Comparison of ENCODE assay signal across 15 cellular contexts in genomic region chr14:72965249-72965648, GRCh38. TPM values are rescaled to one million over a fixed set of nuclear protein-coding genes. Genes with fewer than 3 reads are reported as not detected.
A peak's percentile ranks its signal among the peaks of the same experiment; 100 is the strongest.
DNase-seq lines count a peak whose midpoint lies in the region; ATAC-seq, FAIRE-seq and TF ChIP-seq lines count a peak whose summit lies in the region.
"Had no signal": no experiment of that assay in that cellular context is flagged by ENCODE, and none has a peak within 500 bp of the region (broad histone marks: within the 10 kb centered on the region; RNA-seq: fewer than 3 reads in every experiment).

No MANE protein-coding gene starts in this region.

- H3K9me3 Mint-ChIP-seq in activated T-helper 1 cell treated with anti-CD3 and anti-CD28 coated beads, Interleukin-12 subunit alpha, Interleukin-12 subunit beta, Interleukin-2, Interleukin-4 antibody, amounts not matched to agents 30 ng/mL and 10 ng/mL and 1 ng/mL, durations not matched to agents 14 hours and 24 hours and 36 hours = no peaks in the 10 kb centered on the region

- ATAC-seq in HCT116 = no peak

- POLR2A ChIA-PET in AG04450 (lab: Yijun Ruan, JAX) = no interaction called here
- POLR2A ChIA-PET in HCT116 (lab: Charles Lee) = no interaction called here

- H3K4me2 ChIP-seq in HCT116 (ENCODE audit: low read length) = no peak overlapping the region
- H3K4me2 ChIP-seq: BLaER1 had no signal

- no peak overlapping the region for H3K4me3 Mint-ChIP-seq in activated T-helper 1 cell treated with anti-CD3 and anti-CD28 coated beads, Interleukin-12 subunit alpha, Interleukin-12 subunit beta, Interleukin-2, Interleukin-4 antibody, amounts not matched to agents 30 ng/mL and 10 ng/mL and 1 ng/mL, durations not matched to agents 14 hours and 24 hours and 36 hours

- H3K9ac ChIP-seq in HCT116 (ENCODE audit: low read length) = no peak overlapping the region
- H3K9ac ChIP-seq: BLaER1 had no signal

- H3K4me3 ChIP-seq in AG04450 (ENCODE audit: low read depth, low read length) = no peak overlapping the region
- no peak overlapping the region for H3K4me3 ChIP-seq in HCT116 (replicated peaks in 1 of 2; ENCODE audit: low read depth in 1 of 2, low read length in 2 of 2)
- H3K4me3 ChIP-seq: BLaER1, ovary had no signal

- no peaks in the 10 kb centered on the region for H3K79me2 ChIP-seq in HCT116 (ENCODE audit: insufficient read depth, low read length)

- no peaks in the 10 kb centered on the region for H3K36me3 ChIP-seq in HCT116 (ENCODE audit: control insufficient read depth in 1 of 2, insufficient read depth in 2 of 2, low read length in 2 of 2)
- H3K36me3 ChIP-seq: ovary had no signal

- no peak for TF ChIP-seq POLR2A in HCT116 (IDR thresholded peaks at IDR 0.05; ENCODE audit: borderline replicate concordance, extremely low read depth, insufficient read depth, insufficient read length)
- TF ChIP-seq POLR2A in GM12892 (IDR thresholded peaks at IDR 0.05; ENCODE audit: low read depth, low read length) = no peak

- TF ChIP-seq CTCF in AG04450 (IDR thresholded peaks at IDR 0.05; ENCODE audit: low read depth, low read length) (no peak), HCT116 (IDR thresholded peaks at IDR 0.05 in 2 of 3, conservative IDR thresholded peaks at IDR 0.05 in 1 of 3; ENCODE audit: borderline replicate concordance in 1 of 3, insufficient read depth in 1 of 3, low read depth in 2 of 3, low read length in 2 of 3) (no peak)

- FAIRE-seq in GM12892 (lab: Jason Lieb, UNC) = no peak

- H3K27me3 ChIP-seq in AG04450 (ENCODE audit: control insufficient read depth, insufficient read depth, low read length) (no peaks in the 10 kb centered on the region), HCT116 (ENCODE audit: insufficient read depth, low read length) (no peaks in the 10 kb centered on the region)
- H3K27me3 ChIP-seq: BLaER1, ovary had no signal

- H4K20me1 ChIP-seq in HCT116 (ENCODE audit: insufficient read depth) = no peaks in the 10 kb centered on the region
- H4K20me1 ChIP-seq: BLaER1 had no signal

- no peak for TF ChIP-seq RAD21 in HCT116 (IDR thresholded peaks at IDR 0.05; ENCODE audit: low read depth)

- RAD21 ChIA-PET in HCT116 (lab: Charles Lee; ENCODE audit: low non-redundant PET in 1 of 2, low total read pairs in 2 of 2, uncharacterized antibody in 2 of 2, unreplicated experiment in 2 of 2) = no interaction called here

- no peaks in the 10 kb centered on the region for H3K9me2 ChIP-seq in HCT116 (ENCODE audit: insufficient read depth)

- intact Hi-C loops in HCT116 (cut with micrococcal nuclease) (no loop called here), head of caudate nucleus (cut with DNase I) (no loop called here)
- intact Hi-C loops in activated T-helper 1 cell treated with anti-CD3 and anti-CD28 coated beads, Interleukin-12 subunit alpha, Interleukin-12 subunit beta, Interleukin-2, Interleukin-4 antibody, amounts not matched to agents 30 ng/mL and 10 ng/mL and 1 ng/mL, durations not matched to agents 14 hours and 24 hours and 36 hours (cut with micrococcal nuclease) = no loop called here

- no TSS peak for BruUV-seq in HCT116 (replicated peaks; lab: Mats Ljungman, UMichigan)

- H3K27ac ChIP-seq in AG04450 (ENCODE audit: low read depth, low read length) (no peak overlapping the region), HCT116 (ENCODE audit: low read depth, low read length) (no peak overlapping the region)
- H3K27ac ChIP-seq: BLaER1, ovary had no signal

- no peaks in the 10 kb centered on the region for H3K27me3 Mint-ChIP-seq in activated T-helper 1 cell treated with anti-CD3 and anti-CD28 coated beads, Interleukin-12 subunit alpha, Interleukin-12 subunit beta, Interleukin-2, Interleukin-4 antibody, amounts not matched to agents 30 ng/mL and 10 ng/mL and 1 ng/mL, durations not matched to agents 14 hours and 24 hours and 36 hours (ENCODE audit: insufficient read depth)

- H3K36me3 Mint-ChIP-seq in activated T-helper 1 cell treated with anti-CD3 and anti-CD28 coated beads, Interleukin-12 subunit alpha, Interleukin-12 subunit beta, Interleukin-2, Interleukin-4 antibody, amounts not matched to agents 30 ng/mL and 10 ng/mL and 1 ng/mL, durations not matched to agents 14 hours and 24 hours and 36 hours (ENCODE audit: low read depth) = peaks cover 34% of the 10 kb centered on the region

- no peak overlapping the region for H2AFZ ChIP-seq in HCT116 (ENCODE audit: low read depth, low read length, poor library complexity, severe bottlenecking)

- DNase-seq in AG04450 (ENCODE audit: low read depth, low spot score) (peak; percentile 6), HCT116 (ENCODE audit: low read depth, low spot score) (no peak), glomerular visceral epithelial cell (ENCODE audit: extremely low spot score) (peak; percentile 42), GM12892 (ENCODE audit: insufficient read length) (no peak), head of caudate nucleus (no peak), NCI-H2081 treated with DMSO at 0.1 percent for 48 hours (lab: John Stamatoyannopoulos, UW) (no peak), NCI-H187 (lab: John Stamatoyannopoulos, UW) (no peak)
- DNase-seq in activated T-helper 1 cell treated with anti-CD3 and anti-CD28 coated beads, Interleukin-12 subunit alpha, Interleukin-12 subunit beta, Interleukin-2, Interleukin-4 antibody, amounts not matched to agents 30 ng/mL and 10 ng/mL and 1 ng/mL, durations not matched to agents 14 hours and 24 hours and 36 hours (ENCODE audit: low spot score) = no peak
- DNase-seq: amniotic stem cell; effector CD8-positive, alpha-beta T cell; GF-D8; hypothalamus; ovary; stimulated activated naive CD4-positive, alpha-beta T cell had no signal

- peaks cover 7% of the 10 kb centered on the region for H3K4me1 Mint-ChIP-seq in activated T-helper 1 cell treated with anti-CD3 and anti-CD28 coated beads, Interleukin-12 subunit alpha, Interleukin-12 subunit beta, Interleukin-2, Interleukin-4 antibody, amounts not matched to agents 30 ng/mL and 10 ng/mL and 1 ng/mL, durations not matched to agents 14 hours and 24 hours and 36 hours (ENCODE audit: low read depth)

- H3K9me3 ChIP-seq in AG04450 (ENCODE audit: control insufficient read depth, insufficient read depth, low read length) (no peaks in the 10 kb centered on the region), HCT116 (ENCODE audit: control insufficient read depth in 1 of 2, insufficient read depth in 1 of 2, low read depth in 1 of 2, low read length in 2 of 2) (no peaks in the 10 kb centered on the region)
- H3K9me3 ChIP-seq: BLaER1, ovary had no signal

- peaks cover 28 to 54% of the 10 kb centered on the region in 2 experiments for H3K4me1 ChIP-seq in HCT116 (ENCODE audit: control insufficient read depth in 1 of 2, insufficient read depth in 2 of 2, low read length in 2 of 2)
- H3K4me1 ChIP-seq: BLaER1 had no signal

- peak overlapping the region; percentile 8 for H3K27ac Mint-ChIP-seq in activated T-helper 1 cell treated with anti-CD3 and anti-CD28 coated beads, Interleukin-12 subunit alpha, Interleukin-12 subunit beta, Interleukin-2, Interleukin-4 antibody, amounts not matched to agents 30 ng/mL and 10 ng/mL and 1 ng/mL, durations not matched to agents 14 hours and 24 hours and 36 hours

- CTCF ChIA-PET in AG04450 (lab: Charles Lee) = no interaction called here
- CTCF ChIA-PET in HCT116 (lab: Charles Lee) = no interaction called here

TF ChIP-seq in HCT116, 20 proteins besides CTCF, POLR2A, EP300 and RAD21:
- TF ChIP-seq POLR2AphosphoS5 (IDR thresholded peaks at IDR 0.05; ENCODE audit: low read depth, low read length) = no peak
- TF ChIP-seq CEBPB (IDR thresholded peaks at IDR 0.05; ENCODE audit: low read depth) = peak; percentile 63

RNA-seq across cellular contexts. Expression of gene DCAF4, which starts 39.0 kb away (rescaled TPM):
- polyA plus RNA-seq in AG04450 (2011; rRNA removed) = 14.7 and 14.8 TPM in 2 replicates
- 19.2 and 27.9 TPM in 2 replicates for polyA minus RNA-seq in AG04450 (2011; rRNA and poly(A)+ RNA removed)
- total RNA-seq in HCT116 (2021; ENCODE audit: unreplicated experiment) = 19.3 TPM
- 10.4 and 10.7 TPM in 2 replicates for polyA plus RNA-seq in HCT116 (2012)
- total RNA-seq in activated T-helper 1 cell treated with anti-CD3 and anti-CD28 coated beads, Interleukin-12 subunit alpha, Interleukin-12 subunit beta, Interleukin-2, Interleukin-4 antibody, amounts not matched to agents 30 ng/mL and 10 ng/mL and 1 ng/mL, durations not matched to agents 14 hours and 24 hours and 36 hours = 17.1 and 20.4 TPM in 2 replicates
- 26.0 TPM for polyA plus RNA-seq in GM12892 (2012; ENCODE audit: missing spikeins)

Comparison
In these comparisons a context has a peak if more than half of its experiments do, and no peak if none do; other contexts are left out.
1. DNase-seq: peak in AG04450 (single experiment) and glomerular visceral epithelial cell (single experiment); none in HCT116 (single experiment), activated T-helper 1 cell treated with anti-CD3 and anti-CD28 coated beads, Interleukin-12 subunit alpha, Interleukin-12 subunit beta, Interleukin-2, Interleukin-4 antibody, amounts not matched to agents 30 ng/mL and 10 ng/mL and 1 ng/mL, durations not matched to agents 14 hours and 24 hours and 36 hours (single experiment), GM12892 (single experiment), head of caudate nucleus (0 of 42), NCI-H2081 treated with DMSO at 0.1 percent for 48 hours (single experiment) and NCI-H187 (0 of 2).